Comparison of ENCODE assay signal across 9 cellular contexts in the genomic region with DNA sequence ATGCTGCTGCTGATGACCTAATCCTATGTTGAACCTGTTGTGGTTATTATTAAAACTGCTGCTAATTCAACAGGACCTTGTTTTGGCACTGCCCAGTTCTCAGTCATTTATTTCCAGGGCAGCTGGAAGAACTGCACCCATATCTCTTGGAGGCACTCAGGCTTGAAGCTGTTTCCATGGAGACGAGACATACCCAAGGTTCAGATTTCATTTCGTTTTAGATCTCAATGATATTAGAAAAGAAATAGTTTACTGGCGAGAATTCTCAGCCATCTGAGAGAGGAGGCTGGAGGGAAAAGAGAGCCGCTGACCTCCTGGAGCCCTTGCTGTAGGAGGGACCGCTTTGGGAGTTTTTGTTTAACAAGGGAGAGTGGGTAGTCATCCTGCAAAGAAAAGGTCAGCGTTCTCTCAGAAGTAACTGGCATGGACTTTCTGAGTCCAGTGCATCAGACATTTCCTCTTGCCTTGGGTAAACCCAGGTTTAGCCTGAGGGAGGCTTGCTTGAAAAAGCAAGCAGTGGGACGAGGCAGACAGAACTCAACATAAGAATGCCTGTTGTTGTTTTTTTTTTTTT.
DNase-seq lines count a peak whose midpoint lies in the region; ATAC-seq and TF ChIP-seq lines count a peak whose summit lies in the region.
"Had no signal": no experiment of that assay in that cellular context is flagged by ENCODE, and none has a peak within 500 bp of the region (broad histone marks: within the 10 kb centered on the region; RNA-seq: fewer than 3 reads in every experiment).

No MANE protein-coding gene starts in this region.

- ATAC-seq in HG03354 (IDR thresholded peaks at IDR 0.05; ENCODE audit: poor library complexity, severe bottlenecking, unreplicated experiment) = no peak
- ATAC-seq: WTC11 had no signal

- H3K9me3 Mint-ChIP-seq in neural crest cell = peaks cover 9% of the 10 kb centered on the region

- H3K4me3 Mint-ChIP-seq in neural crest cell = no peak overlapping the region
- H3K4me3 Mint-ChIP-seq: WTC11 had no signal

- peak overlapping the region; percentile 15 to 66 for H3K27ac ChIP-seq in coronary artery

- peak overlapping the region; percentile 10 for H3K27ac Mint-ChIP-seq in neural crest cell (ENCODE audit: unreplicated experiment)
- H3K27ac Mint-ChIP-seq: WTC11 had no signal

- TF ChIP-seq CTCF in coronary artery (IDR thresholded peaks at IDR 0.05) (no peak), neural crest cell (conservative IDR thresholded peaks at IDR 0.05) (no peak)

- H3K4me3 ChIP-seq in coronary artery = no peak overlapping the region

- H3K36me3 Mint-ChIP-seq in neural crest cell (ENCODE audit: low read depth) = no peaks in the 10 kb centered on the region
- H3K36me3 Mint-ChIP-seq: WTC11 had no signal

- no peaks in the 10 kb centered on the region for H3K27me3 Mint-ChIP-seq in neural crest cell (ENCODE audit: low read depth)

- DNase-seq in COR-L47 (lab: John Stamatoyannopoulos, UW) (peak; percentile 55), NCI-H2107 (lab: John Stamatoyannopoulos, UW) (peak; percentile 29), coronary artery (ENCODE audit: low spot score) (no peak), neural crest cell (ENCODE audit: low read depth, low spot score) (no peak), H4 (ENCODE audit: low spot score) (no peak), medulla oblongata (ENCODE audit: extremely low spot score) (no peak)
- no peak for DNase-seq in stimulated activated CD4-positive, alpha-beta T cell treated with anti-CD3 and anti-CD28 coated beads, Interleukin-1b, Interleukin-23, amount 100 ng/mL, for 48 hours

- H3K4me1 Mint-ChIP-seq in neural crest cell = peaks cover 20% of the 10 kb centered on the region

Comparison
In these comparisons a context has a peak if more than half of its experiments do, and no peak if none do; other contexts are left out.
1. DNase-seq: peak in COR-L47 (single experiment) and NCI-H2107 (single experiment); none in coronary artery (single experiment), neural crest cell (single experiment), H4 (single experiment), stimulated activated CD4-positive, alpha-beta T cell treated with anti-CD3 and anti-CD28 coated beads, Interleukin-1b, Interleukin-23, amount 100 ng/mL, for 48 hours (single experiment) and medulla oblongata (single experiment).